8 cellular contexts compared by ENCODE assay signal in genomic region chr6:144149894-144150672, GRCh38. TPM values are rescaled to one million over a fixed set of nuclear protein-coding genes. Genes with fewer than 3 reads are reported as not detected.
DNase-seq lines count a peak whose midpoint lies in the region; ATAC-seq, FAIRE-seq and TF ChIP-seq lines count a peak whose summit lies in the region.

STX11 (plus strand) TSS chr6:144150517; CDS start chr6:144186628, 36,111 bp downstream.

- H3K36me3 ChIP-seq in neuronal stem cell (replicated peaks in 1 of 2; ENCODE audit: control insufficient read depth in 2 of 2, insufficient read depth in 2 of 2, low read length in 2 of 2) = no peaks in the 10 kb centered on the region

- peak within 1 kb of the TSS; percentile 39 for H3K18ac ChIP-seq in neuronal stem cell (ENCODE audit: low read length)

- H3K14ac ChIP-seq in neuronal stem cell (ENCODE audit: low read length) = no peak within 1 kb of the TSS

- H3K4ac ChIP-seq in neuronal stem cell (ENCODE audit: low read length) = no peak within 1 kb of the TSS

- H3K9ac ChIP-seq in neuronal stem cell (ENCODE audit: low read depth, low read length, poor library complexity) = peak within 1 kb of the TSS; percentile 80

- H2AK5ac ChIP-seq in neuronal stem cell (ENCODE audit: low read depth, low read length) = no peak within 1 kb of the TSS

- H3K27me3 ChIP-seq in foreskin keratinocyte (peaks cover 22% of the 10 kb centered on the region), neuronal stem cell (ENCODE audit: control insufficient read depth in 3 of 3, insufficient read depth in 3 of 3, low read depth in 1 of 3, low read length in 3 of 3) (peaks cover 4 to 81% (median 27%) of the 10 kb centered on the region in 3 experiments)

- H3K23ac ChIP-seq in neuronal stem cell (ENCODE audit: low read depth, low read length, poor library complexity) = peak within 1 kb of the TSS; percentile 14

- H3K4me3 ChIP-seq in neuronal stem cell (ENCODE audit: low read length in 2 of 2) = peak within 1 kb of the TSS; percentile 60 to 88

- H3K79me1 ChIP-seq in neuronal stem cell (ENCODE audit: low read depth, low read length) = peaks cover 2% of the 10 kb centered on the region

- H2BK120ac ChIP-seq in neuronal stem cell (ENCODE audit: low read depth, low read length) = no peak within 1 kb of the TSS

- H3K4me1 ChIP-seq in foreskin keratinocyte = no peaks in the 10 kb centered on the region
- peaks cover 2 to 3% of the 10 kb centered on the region in 2 donors for H3K4me1 ChIP-seq in neuronal stem cell (ENCODE audit: control insufficient read depth in 2 of 2, insufficient read depth in 1 of 2, low read depth in 1 of 2, low read length in 2 of 2)

- no peak for FAIRE-seq in RCC 7860 (lab: Jason Lieb, UNC)

- no peak within 1 kb of the TSS for H4K8ac ChIP-seq in neuronal stem cell (ENCODE audit: low read depth, low read length)

- H4K91ac ChIP-seq in neuronal stem cell (ENCODE audit: low read depth, low read length, poor library complexity) = no peak within 1 kb of the TSS

- H3K9me3 ChIP-seq in neuronal stem cell (replicated peaks in 1 of 2; ENCODE audit: control insufficient read depth in 2 of 2, insufficient read depth in 1 of 2, low read depth in 1 of 2, low read length in 2 of 2) = peaks cover 0 to 3% of the 10 kb centered on the region in 2 donors

- TF ChIP-seq CTCF in foreskin keratinocyte (conservative IDR thresholded peaks at IDR 0.05) = no peak

- H3K27ac ChIP-seq in foreskin keratinocyte = no peak within 1 kb of the TSS
- no peak within 1 kb of the TSS for H3K27ac ChIP-seq in neuronal stem cell (replicated peaks; ENCODE audit: low read length)
- peak within 1 kb of the TSS; percentile 18 for H3K27ac ChIP-seq in substantia nigra (ENCODE audit: low read depth, low read length, poor library complexity, severe bottlenecking)

- WGBS in neuronal stem cell (ENCODE audit: extremely low coverage in 2 of 2, insufficient read length in 2 of 2, insufficient replicate concordance in 1 of 2), 2 donors = no CpG with 5 or more reads among the region's 90 CpGs

- peak; percentile 75 for DNase-seq in AG08396 (ENCODE audit: low spot score)
- peak; percentile 31 for DNase-seq in RCC 7860 (ENCODE audit: low spot score)
- DNase-seq in activated T-helper 1 cell treated with anti-CD3 and anti-CD28 coated beads, Interleukin-2, amount 50 U/mL, for 16 hours (ENCODE audit: low read depth in 1 of 2, low spot score in 1 of 2) = peak; percentile 30 to 66
- DNase-seq in foreskin keratinocyte = peak in 1 of 2 donors; percentile 26
- DNase-seq in neuronal stem cell (ENCODE audit: low spot score) = peak; percentile 63
- DNase-seq in substantia nigra (lab: John Stamatoyannopoulos, UW) = peak in 28 of 49 donors; percentile 2 to 67 (median 25)

- H2BK5ac ChIP-seq in neuronal stem cell (ENCODE audit: low read length) = no peak within 1 kb of the TSS

- peak within 1 kb of the TSS; percentile 14 for H2BK15ac ChIP-seq in neuronal stem cell (ENCODE audit: low read length)

- H2BK12ac ChIP-seq in neuronal stem cell (ENCODE audit: low read length) = no peak within 1 kb of the TSS

- ATAC-seq in GM19035 (IDR thresholded peaks at IDR 0.05; ENCODE audit: unreplicated experiment) = peak; percentile 61
- ATAC-seq in HG03280 (IDR thresholded peaks at IDR 0.05; ENCODE audit: unreplicated experiment) = peak; percentile 70
- peak; percentile 85 for ATAC-seq in foreskin keratinocyte

- H2AFZ ChIP-seq in neuronal stem cell (ENCODE audit: low read length) = peak within 1 kb of the TSS; percentile 98

- peak within 1 kb of the TSS; percentile 92 for H3K4me2 ChIP-seq in neuronal stem cell (ENCODE audit: insufficient read depth, low read length, poor library complexity, severe bottlenecking)

RNA-seq across cellular contexts. Expression of gene STX11, which starts in this region (rescaled TPM):
- total RNA-seq in foreskin keratinocyte = 0.25 and 0.31 TPM in 2 replicates
- 0.17 and 0.21 TPM in 2 replicates for polyA plus RNA-seq in foreskin keratinocyte
- polyA plus RNA-seq in neuronal stem cell (2013, experiment 1 of 2) = 0.08 TPM
- polyA plus RNA-seq in neuronal stem cell (2013, experiment 2 of 2) = 0.08 TPM

Comparison
In these comparisons a context has a peak if more than half of its experiments do, and no peak if none do; other contexts are left out.
1. Peak in ATAC-seq in foreskin keratinocyte; RNA of the gene not detected or under 1 TPM.